Comparison of ENCODE assay signal across 1 cellular context in the genomic region with DNA sequence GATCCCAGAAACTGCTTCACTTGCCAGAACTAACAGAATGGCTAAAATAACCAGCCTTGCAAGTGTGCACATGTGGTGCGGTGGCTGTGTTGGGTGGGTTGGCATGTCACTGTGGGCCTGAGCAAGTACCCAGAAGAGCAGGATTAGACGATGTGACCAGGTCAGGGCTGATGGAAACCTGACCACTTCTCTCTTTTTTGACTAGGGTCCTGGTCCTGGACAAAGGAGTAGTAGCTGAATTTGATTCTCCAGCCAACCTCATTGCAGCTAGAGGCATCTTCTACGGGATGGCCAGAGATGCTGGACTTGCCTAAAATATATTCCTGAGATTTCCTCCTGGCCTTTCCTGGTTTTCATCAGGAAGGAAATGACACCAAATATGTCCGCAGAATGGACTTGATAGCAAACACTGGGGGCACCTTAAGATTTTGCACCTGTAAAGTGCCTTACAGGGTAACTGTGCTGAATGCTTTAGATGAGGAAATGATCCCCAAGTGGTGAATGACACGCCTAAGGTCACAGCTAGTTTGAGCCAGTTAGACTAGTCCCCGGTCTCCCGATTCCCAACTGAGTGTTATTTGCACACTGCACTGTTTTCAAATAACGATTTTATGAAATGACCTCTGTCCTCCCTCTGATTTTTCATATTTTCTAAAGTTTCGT.
TF ChIP-seq lines count a peak whose summit lies in the region.

No MANE protein-coding gene starts in this region.

TF ChIP-seq in HCT116, 20 proteins besides CTCF, POLR2A, EP300 and RAD21:
- TF ChIP-seq MAX (IDR thresholded peaks at IDR 0.05), result no peak
- 0 out of 2 replicates have a peak, but pooled peaks have one; percentile 13 for TF ChIP-seq POLR2AphosphoS5 (IDR thresholded peaks at IDR 0.05; ENCODE audit: low read depth, low read length)
